In the genomic region with DNA sequence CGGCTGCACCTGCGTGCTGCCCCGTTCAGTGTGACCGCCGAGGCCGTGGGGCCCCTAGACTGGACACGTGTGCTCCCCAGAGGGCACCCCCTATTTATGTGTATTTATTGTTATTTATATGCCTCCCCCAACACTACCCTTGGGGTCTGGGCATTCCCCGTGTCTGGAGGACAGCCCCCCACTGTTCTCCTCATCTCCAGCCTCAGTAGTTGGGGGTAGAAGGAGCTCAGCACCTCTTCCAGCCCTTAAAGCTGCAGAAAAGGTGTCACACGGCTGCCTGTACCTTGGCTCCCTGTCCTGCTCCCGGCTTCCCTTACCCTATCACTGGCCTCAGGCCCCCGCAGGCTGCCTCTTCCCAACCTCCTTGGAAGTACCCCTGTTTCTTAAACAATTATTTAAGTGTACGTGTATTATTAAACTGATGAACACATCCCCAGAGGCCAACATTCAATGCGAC, we compare ENCODE assay signal across 21 cellular contexts. TPM values are rescaled to one million over a fixed set of nuclear protein-coding genes. Genes with fewer than 3 reads are reported as not detected.
A peak's percentile ranks its signal among the peaks of the same experiment; 100 is the strongest.
DNase-seq lines count a peak whose midpoint lies in the region; ATAC-seq and TF ChIP-seq lines count a peak whose summit lies in the region.
"Had no signal": no experiment of that assay in that cellular context is flagged by ENCODE, and none has a peak within 500 bp of the region (broad histone marks: within the 10 kb centered on the region; RNA-seq: fewer than 3 reads in every experiment).

No MANE protein-coding gene starts in this region.

- no peaks in the 10 kb centered on the region for H3K4me1 ChIP-seq in neural progenitor cell
- H3K4me1 ChIP-seq: parathyroid adenoma had no signal

- BruUV-seq in Calu3 (replicated peaks; lab: Mats Ljungman, UMichigan), result no TSS peak

- H3K36me3 Mint-ChIP-seq in Calu3 (ENCODE audit: insufficient read depth, unreplicated experiment) (peaks cover 76% of the 10 kb centered on the region), WTC11 (no peaks in the 10 kb centered on the region), neural progenitor cell (no peaks in the 10 kb centered on the region)

- no peak overlapping the region for H3K27ac ChIP-seq in neural progenitor cell
- H3K27ac ChIP-seq: 22Rv1, body of pancreas, heart left ventricle, parathyroid adenoma, tibial nerve had no signal

- no peak overlapping the region for H3K4me2 ChIP-seq in neural progenitor cell

- H3K36me3 ChIP-seq in neural progenitor cell, result no peaks in the 10 kb centered on the region

- no peak overlapping the region for H3K9ac ChIP-seq in neural progenitor cell
- H3K9ac ChIP-seq: parathyroid adenoma had no signal

- no peak for TF ChIP-seq CTCF in Calu3 (IDR thresholded peaks at IDR 0.05; ENCODE audit: unreplicated experiment)
- no peak for TF ChIP-seq CTCF in WTC11 (IDR thresholded peaks at IDR 0.05)
- TF ChIP-seq CTCF in neural progenitor cell (IDR thresholded peaks at IDR 0.05), result no peak

- peaks cover 3% of the 10 kb centered on the region for H3F3A ChIP-seq in neural progenitor cell (ENCODE audit: low read depth)

- H3K27me3 ChIP-seq in neural progenitor cell, result peaks cover 53% of the 10 kb centered on the region
- H3K27me3 ChIP-seq: body of pancreas had no signal

- intact Hi-C loops in Calu3 (cut with micrococcal nuclease; ENCODE audit: unreplicated experiment), result no loop called here

- POLR2A ChIA-PET in WTC11 (lab: Charles Lee), result no interaction called here

- H4K20me1 ChIP-seq in neural progenitor cell (ENCODE audit: low read depth), result peaks cover 11% of the 10 kb centered on the region

- no peak overlapping the region for H3K4me3 ChIP-seq in neural progenitor cell
- H3K4me3 ChIP-seq: body of pancreas, heart left ventricle, tibial nerve had no signal

- H3K9me3 ChIP-seq in neural progenitor cell (ENCODE audit: low read depth), result no peaks in the 10 kb centered on the region
- H3K9me3 ChIP-seq: body of pancreas, heart left ventricle, tibial nerve had no signal

- peak overlapping the region; percentile 54 for H3K4me3 Mint-ChIP-seq in Calu3 (ENCODE audit: low read depth, unreplicated experiment)
- H3K4me3 Mint-ChIP-seq in WTC11, result peak overlapping the region; percentile 33
- no peak overlapping the region for H3K4me3 Mint-ChIP-seq in neural progenitor cell

- H3K27ac Mint-ChIP-seq in Calu3 (ENCODE audit: unreplicated experiment), result peak overlapping the region; percentile 67
- H3K27ac Mint-ChIP-seq in WTC11, result no peak overlapping the region
- H3K27ac Mint-ChIP-seq in neural progenitor cell, result peak overlapping the region; percentile 65

- peaks cover 21% of the 10 kb centered on the region for H3K4me1 Mint-ChIP-seq in Calu3 (ENCODE audit: low read depth, unreplicated experiment)
- peaks cover 38% of the 10 kb centered on the region for H3K4me1 Mint-ChIP-seq in WTC11
- H3K4me1 Mint-ChIP-seq in neural progenitor cell, result peaks cover 16% of the 10 kb centered on the region

- H3K9me3 Mint-ChIP-seq in Calu3 (ENCODE audit: low read depth, unreplicated experiment), result no peaks in the 10 kb centered on the region
- no peaks in the 10 kb centered on the region for H3K9me3 Mint-ChIP-seq in WTC11
- no peaks in the 10 kb centered on the region for H3K9me3 Mint-ChIP-seq in neural progenitor cell

- ATAC-seq in WTC11 (no peak), HG02678 (IDR thresholded peaks at IDR 0.05; ENCODE audit: unreplicated experiment) (no peak), GM21390 (IDR thresholded peaks at IDR 0.05; ENCODE audit: unreplicated experiment) (no peak)
- ATAC-seq: body of pancreas, heart left ventricle, sciatic nerve had no signal

- H3K79me2 ChIP-seq in neural progenitor cell (ENCODE audit: low read depth), result no peaks in the 10 kb centered on the region
- H3K79me2 ChIP-seq: parathyroid adenoma had no signal

- DNase-seq in DMS53 (lab: John Stamatoyannopoulos, UW) (peak; percentile 49), DMS53 treated with DMSO at 0.1 percent for 48 hours (lab: John Stamatoyannopoulos, UW; ENCODE audit: unreplicated experiment) (no peak), Calu3 (no peak), WTC11 (ENCODE audit: low spot score) (no peak), neural progenitor cell (ENCODE audit: low spot score) (no peak), H4 (ENCODE audit: low spot score) (no peak)
- DNase-seq: activated T-cell treated with anti-CD3 and anti-CD28 coated beads, Interleukin-2, amount 50 U/mL, for 48 hours; AML-193; body of pancreas; NCI-H1048; NCI-H2029; NCI-H446; stimulated activated naive CD4-positive, alpha-beta T cell had no signal

- no peak overlapping the region for H2AFZ ChIP-seq in neural progenitor cell (replicated peaks)
- H2AFZ ChIP-seq: parathyroid adenoma had no signal

- CTCF ChIA-PET in Calu3 (lab: Charles Lee), result interaction anchor here (0.6 to 1.4 kb wide), 4 partner anchors 15 to 347 kb away, joined by 3 to 4 read pairs (median 4); no protein-coding TSS in a partner anchor
- CTCF ChIA-PET in WTC11 (lab: Charles Lee), result interaction anchor here (1.5 to 4.9 kb wide), 3 partner anchors 10 to 46 kb away, joined by 5 to 26 read pairs (median 19); a partner anchor contains a TSS

- peaks cover 42% of the 10 kb centered on the region for H3K27me3 Mint-ChIP-seq in Calu3 (ENCODE audit: unreplicated experiment)
- H3K27me3 Mint-ChIP-seq in WTC11 (ENCODE audit: low read depth), result peaks cover 22% of the 10 kb centered on the region
- H3K27me3 Mint-ChIP-seq in neural progenitor cell (ENCODE audit: insufficient read depth, low read depth), result peaks cover 13% of the 10 kb centered on the region

TF ChIP-seq in WTC11, 78 proteins besides CTCF, POLR2A, EP300 and RAD21:
- TF ChIP-seq NR1H2 (CRISPR knock-in tag; IDR thresholded peaks at IDR 0.05) (no peak), JAZF1 (CRISPR knock-in tag; IDR thresholded peaks at IDR 0.05) (no peak), ATF1 (CRISPR knock-in tag; IDR thresholded peaks at IDR 0.05) (no peak), TCF7 (CRISPR knock-in tag; IDR thresholded peaks at IDR 0.05; ENCODE audit: low read depth) (no peak)
- TF ChIP-seq, protein P1, sequence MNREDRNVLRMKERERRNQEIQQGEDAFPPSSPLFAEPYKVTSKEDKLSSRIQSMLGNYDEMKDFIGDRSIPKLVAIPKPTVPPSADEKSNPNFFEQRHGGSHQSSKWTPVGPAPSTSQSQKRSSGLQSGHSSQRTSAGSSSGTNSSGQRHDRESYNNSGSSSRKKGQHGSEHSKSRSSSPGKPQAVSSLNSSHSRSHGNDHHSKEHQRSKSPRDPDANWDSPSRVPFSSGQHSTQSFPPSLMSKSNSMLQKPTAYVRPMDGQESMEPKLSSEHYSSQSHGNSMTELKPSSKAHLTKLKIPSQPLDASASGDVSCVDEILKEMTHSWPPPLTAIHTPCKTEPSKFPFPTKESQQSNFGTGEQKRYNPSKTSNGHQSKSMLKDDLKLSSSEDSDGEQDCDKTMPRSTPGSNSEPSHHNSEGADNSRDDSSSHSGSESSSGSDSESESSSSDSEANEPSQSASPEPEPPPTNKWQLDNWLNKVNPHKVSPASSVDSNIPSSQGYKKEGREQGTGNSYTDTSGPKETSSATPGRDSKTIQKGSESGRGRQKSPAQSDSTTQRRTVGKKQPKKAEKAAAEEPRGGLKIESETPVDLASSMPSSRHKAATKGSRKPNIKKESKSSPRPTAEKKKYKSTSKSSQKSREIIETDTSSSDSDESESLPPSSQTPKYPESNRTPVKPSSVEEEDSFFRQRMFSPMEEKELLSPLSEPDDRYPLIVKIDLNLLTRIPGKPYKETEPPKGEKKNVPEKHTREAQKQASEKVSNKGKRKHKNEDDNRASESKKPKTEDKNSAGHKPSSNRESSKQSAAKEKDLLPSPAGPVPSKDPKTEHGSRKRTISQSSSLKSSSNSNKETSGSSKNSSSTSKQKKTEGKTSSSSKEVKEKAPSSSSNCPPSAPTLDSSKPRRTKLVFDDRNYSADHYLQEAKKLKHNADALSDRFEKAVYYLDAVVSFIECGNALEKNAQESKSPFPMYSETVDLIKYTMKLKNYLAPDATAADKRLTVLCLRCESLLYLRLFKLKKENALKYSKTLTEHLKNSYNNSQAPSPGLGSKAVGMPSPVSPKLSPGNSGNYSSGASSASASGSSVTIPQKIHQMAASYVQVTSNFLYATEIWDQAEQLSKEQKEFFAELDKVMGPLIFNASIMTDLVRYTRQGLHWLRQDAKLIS (CRISPR knock-in tag; IDR thresholded peaks at IDR 0.05; ENCODE audit: borderline replicate concordance), result no peak
- TF ChIP-seq, protein P2, sequence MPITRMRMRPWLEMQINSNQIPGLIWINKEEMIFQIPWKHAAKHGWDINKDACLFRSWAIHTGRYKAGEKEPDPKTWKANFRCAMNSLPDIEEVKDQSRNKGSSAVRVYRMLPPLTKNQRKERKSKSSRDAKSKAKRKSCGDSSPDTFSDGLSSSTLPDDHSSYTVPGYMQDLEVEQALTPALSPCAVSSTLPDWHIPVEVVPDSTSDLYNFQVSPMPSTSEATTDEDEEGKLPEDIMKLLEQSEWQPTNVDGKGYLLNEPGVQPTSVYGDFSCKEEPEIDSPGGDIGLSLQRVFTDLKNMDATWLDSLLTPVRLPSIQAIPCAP (CRISPR knock-in tag; IDR thresholded peaks at IDR 0.05), result no peak
- TF ChIP-seq, protein P3, sequence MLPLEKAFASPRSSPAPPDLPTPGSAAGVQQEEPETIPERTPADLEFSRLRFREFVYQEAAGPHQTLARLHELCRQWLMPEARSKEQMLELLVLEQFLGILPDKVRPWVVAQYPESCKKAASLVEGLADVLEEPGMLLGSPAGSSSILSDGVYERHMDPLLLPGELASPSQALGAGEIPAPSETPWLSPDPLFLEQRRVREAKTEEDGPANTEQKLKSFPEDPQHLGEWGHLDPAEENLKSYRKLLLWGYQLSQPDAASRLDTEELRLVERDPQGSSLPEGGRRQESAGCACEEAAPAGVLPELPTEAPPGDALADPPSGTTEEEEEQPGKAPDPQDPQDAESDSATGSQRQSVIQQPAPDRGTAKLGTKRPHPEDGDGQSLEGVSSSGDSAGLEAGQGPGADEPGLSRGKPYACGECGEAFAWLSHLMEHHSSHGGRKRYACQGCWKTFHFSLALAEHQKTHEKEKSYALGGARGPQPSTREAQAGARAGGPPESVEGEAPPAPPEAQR (CRISPR knock-in tag; IDR thresholded peaks at IDR 0.05), result no peak

RNA-seq across cellular contexts. Expression of a gene that starts 1.7 kb away (rescaled TPM):
- total RNA-seq in Calu3 (2022) (not detected in 2 replicates), WTC11 (2021) (0.80 to 1.9 TPM (median 1.5 TPM) in 3 replicates), neural progenitor cell (ENCODE audit: low replicate concordance) (not detected in 2 replicates)
- total RNA-seq in H4 (2014; rRNA removed; shearing (Covaris generic)), result not detected in 2 replicates
- total RNA-seq: body of pancreas, heart left ventricle, liver, sciatic nerve, tibial nerve had no signal

RNA-seq across cellular contexts. Expression of a gene that starts 10.8 kb away (rescaled TPM):
- total RNA-seq in Calu3 (2022) (867 and 881 TPM in 2 replicates), WTC11 (2021) (169 to 219 TPM (median 207 TPM) in 3 replicates), neural progenitor cell (ENCODE audit: low replicate concordance) (29.9 and 101 TPM in 2 replicates)
- total RNA-seq in H4 (2014; rRNA removed; shearing (Covaris generic)), result not detected in 2 replicates

RNA-seq across cellular contexts. Expression of a gene that starts 22.8 kb away (rescaled TPM):
- total RNA-seq in Calu3 (2022) (139 and 152 TPM in 2 replicates), WTC11 (2021) (96.9 to 113 TPM (median 109 TPM) in 3 replicates), neural progenitor cell (ENCODE audit: low replicate concordance) (12.7 and 53.7 TPM in 2 replicates)
- total RNA-seq in H4 (2014; rRNA removed; shearing (Covaris generic)), result 28.1 and 41.5 TPM in 2 replicates

RNA-seq across cellular contexts. Expression of a gene that starts 46.2 kb away (rescaled TPM):
- total RNA-seq in Calu3 (2022) (0.34 and 0.54 TPM in 2 replicates), WTC11 (2021) (8.0 to 9.4 TPM (median 9.1 TPM) in 3 replicates), neural progenitor cell (ENCODE audit: low replicate concordance) (0.71 TPM in 1 of 2 replicates, not detected in the other)
- 0.27 and 0.62 TPM in 2 replicates for total RNA-seq in H4 (2014; rRNA removed; shearing (Covaris generic))

Comparison
In these comparisons a context has a peak if more than half of its experiments do, and no peak if none do; other contexts are left out.
1. RNA of a gene that starts 10.8 kb away (total RNA-seq): 867 to 881 TPM in Calu3, 169 to 219 TPM in WTC11 and 29.9 to 101 TPM in neural progenitor cell; not detected in H4; every median in the first group is over 10 times any median in the second.